In the genomic region with DNA sequence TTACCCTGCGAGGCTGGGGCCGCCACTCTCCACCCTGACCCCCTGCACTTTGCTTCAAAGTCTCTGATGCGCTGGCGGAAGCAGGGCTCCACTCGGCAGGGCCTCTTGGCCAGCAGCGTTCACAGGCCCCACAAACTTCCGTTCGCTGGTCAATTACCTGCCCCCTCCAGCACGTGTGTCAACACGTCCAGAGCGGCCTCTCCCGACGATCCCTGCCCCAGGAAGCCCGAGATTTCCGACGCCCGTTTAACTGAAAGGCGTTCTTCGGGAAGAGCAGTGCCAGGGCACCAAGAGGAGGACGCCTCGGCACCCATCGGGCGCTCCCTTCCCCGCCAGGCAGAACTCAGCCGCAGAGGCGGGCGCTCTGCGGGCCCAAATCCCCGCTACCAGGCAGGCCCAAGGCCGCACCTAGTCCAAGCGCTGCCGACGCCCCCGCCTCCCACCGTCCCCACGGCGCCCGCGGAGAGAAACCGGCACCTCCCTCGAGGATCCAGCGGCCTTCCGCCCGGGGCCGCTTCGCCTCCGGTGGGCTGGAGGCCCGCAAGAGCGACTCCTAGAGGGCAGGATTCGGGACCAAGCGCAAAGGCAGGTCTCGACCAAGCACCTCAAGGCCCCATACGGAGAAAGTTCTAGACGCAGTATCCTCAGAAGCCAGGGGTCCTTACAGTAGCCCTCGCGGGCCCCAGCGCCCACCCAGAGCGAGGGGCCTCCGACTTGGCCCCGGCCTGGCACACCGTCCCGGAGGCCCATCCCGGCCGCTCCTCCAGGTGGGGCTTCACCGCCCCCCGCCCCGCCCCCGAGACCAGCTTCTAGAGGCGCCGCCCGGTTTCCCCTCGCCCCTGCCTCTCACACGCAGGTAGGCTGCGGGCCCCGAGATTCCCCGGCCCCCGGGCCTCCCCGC, we compare ENCODE assay signal across 1 cellular context.
TF ChIP-seq lines count a peak whose summit lies in the region.

No MANE protein-coding gene starts in this region.

TF ChIP-seq in K562, 482 proteins besides CTCF, POLR2A, EP300 and RAD21 (continued from another document and continues in another):
- TF ChIP-seq, protein P1, sequence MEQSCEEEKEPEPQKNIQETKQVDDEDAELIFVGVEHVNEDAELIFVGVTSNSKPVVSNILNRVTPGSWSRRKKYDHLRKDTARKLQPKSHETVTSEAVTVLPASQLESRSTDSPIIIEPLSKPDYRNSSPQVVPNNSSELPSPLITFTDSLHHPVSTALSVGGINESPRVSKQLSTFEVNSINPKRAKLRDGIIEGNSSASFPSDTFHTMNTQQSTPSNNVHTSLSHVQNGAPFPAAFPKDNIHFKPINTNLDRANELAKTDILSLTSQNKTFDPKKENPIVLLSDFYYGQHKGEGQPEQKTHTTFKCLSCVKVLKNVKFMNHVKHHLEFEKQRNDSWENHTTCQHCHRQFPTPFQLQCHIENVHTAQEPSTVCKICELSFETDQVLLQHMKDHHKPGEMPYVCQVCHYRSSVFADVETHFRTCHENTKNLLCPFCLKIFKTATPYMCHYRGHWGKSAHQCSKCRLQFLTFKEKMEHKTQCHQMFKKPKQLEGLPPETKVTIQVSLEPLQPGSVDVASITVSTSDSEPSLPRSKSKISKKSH (CRISPR knock-in tag; IDR thresholded peaks at IDR 0.05) = no peak
- TF ChIP-seq ETS2 (tag; IDR thresholded peaks at IDR 0.05; ENCODE audit: borderline replicate concordance, poor library complexity, severe bottlenecking) = no peak
- peak; percentile 53; the same call in 1 of the 2 replicates for TF ChIP-seq EP400 (IDR thresholded peaks at IDR 0.05)
- no peak for TF ChIP-seq TBL1XR1 (IDR thresholded peaks at IDR 0.05; ENCODE audit: low read length in 2 of 2)
- TF ChIP-seq HMG20B (CRISPR knock-in tag; IDR thresholded peaks at IDR 0.05) = no peak
- TF ChIP-seq SNIP1 (IDR thresholded peaks at IDR 0.05; ENCODE audit: low read depth) = no peak
- no peak for TF ChIP-seq CREB3 (tag; conservative IDR thresholded peaks at IDR 0.05; ENCODE audit: low read depth)
- TF ChIP-seq, protein P2, sequence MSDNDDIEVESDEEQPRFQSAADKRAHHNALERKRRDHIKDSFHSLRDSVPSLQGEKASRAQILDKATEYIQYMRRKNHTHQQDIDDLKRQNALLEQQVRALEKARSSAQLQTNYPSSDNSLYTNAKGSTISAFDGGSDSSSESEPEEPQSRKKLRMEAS (CRISPR knock-in tag; IDR thresholded peaks at IDR 0.05) = peak; percentile 25; the same call in 1 of the 2 replicates
- TF ChIP-seq NUFIP1 (IDR thresholded peaks at IDR 0.05; ENCODE audit: partially characterized antibody) = no peak
- TF ChIP-seq IFI16 (CRISPR knock-in tag; IDR thresholded peaks at IDR 0.05) = no peak
- TF ChIP-seq, protein P3, sequence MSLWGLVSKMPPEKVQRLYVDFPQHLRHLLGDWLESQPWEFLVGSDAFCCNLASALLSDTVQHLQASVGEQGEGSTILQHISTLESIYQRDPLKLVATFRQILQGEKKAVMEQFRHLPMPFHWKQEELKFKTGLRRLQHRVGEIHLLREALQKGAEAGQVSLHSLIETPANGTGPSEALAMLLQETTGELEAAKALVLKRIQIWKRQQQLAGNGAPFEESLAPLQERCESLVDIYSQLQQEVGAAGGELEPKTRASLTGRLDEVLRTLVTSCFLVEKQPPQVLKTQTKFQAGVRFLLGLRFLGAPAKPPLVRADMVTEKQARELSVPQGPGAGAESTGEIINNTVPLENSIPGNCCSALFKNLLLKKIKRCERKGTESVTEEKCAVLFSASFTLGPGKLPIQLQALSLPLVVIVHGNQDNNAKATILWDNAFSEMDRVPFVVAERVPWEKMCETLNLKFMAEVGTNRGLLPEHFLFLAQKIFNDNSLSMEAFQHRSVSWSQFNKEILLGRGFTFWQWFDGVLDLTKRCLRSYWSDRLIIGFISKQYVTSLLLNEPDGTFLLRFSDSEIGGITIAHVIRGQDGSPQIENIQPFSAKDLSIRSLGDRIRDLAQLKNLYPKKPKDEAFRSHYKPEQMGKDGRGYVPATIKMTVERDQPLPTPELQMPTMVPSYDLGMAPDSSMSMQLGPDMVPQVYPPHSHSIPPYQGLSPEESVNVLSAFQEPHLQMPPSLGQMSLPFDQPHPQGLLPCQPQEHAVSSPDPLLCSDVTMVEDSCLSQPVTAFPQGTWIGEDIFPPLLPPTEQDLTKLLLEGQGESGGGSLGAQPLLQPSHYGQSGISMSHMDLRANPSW (CRISPR knock-in tag; IDR thresholded peaks at IDR 0.05) = no peak
- no peak for TF ChIP-seq ZKSCAN8 (CRISPR knock-in tag; IDR thresholded peaks at IDR 0.05)
- no peak for TF ChIP-seq FOS (IDR thresholded peaks at IDR 0.05; ENCODE audit: extremely low read depth, insufficient read length)
- TF ChIP-seq SREBF2 (CRISPR knock-in tag; IDR thresholded peaks at IDR 0.05) = no peak
- no peak for TF ChIP-seq PRDM10 (IDR thresholded peaks at IDR 0.05; ENCODE audit: partially characterized antibody)
- TF ChIP-seq, protein P4, sequence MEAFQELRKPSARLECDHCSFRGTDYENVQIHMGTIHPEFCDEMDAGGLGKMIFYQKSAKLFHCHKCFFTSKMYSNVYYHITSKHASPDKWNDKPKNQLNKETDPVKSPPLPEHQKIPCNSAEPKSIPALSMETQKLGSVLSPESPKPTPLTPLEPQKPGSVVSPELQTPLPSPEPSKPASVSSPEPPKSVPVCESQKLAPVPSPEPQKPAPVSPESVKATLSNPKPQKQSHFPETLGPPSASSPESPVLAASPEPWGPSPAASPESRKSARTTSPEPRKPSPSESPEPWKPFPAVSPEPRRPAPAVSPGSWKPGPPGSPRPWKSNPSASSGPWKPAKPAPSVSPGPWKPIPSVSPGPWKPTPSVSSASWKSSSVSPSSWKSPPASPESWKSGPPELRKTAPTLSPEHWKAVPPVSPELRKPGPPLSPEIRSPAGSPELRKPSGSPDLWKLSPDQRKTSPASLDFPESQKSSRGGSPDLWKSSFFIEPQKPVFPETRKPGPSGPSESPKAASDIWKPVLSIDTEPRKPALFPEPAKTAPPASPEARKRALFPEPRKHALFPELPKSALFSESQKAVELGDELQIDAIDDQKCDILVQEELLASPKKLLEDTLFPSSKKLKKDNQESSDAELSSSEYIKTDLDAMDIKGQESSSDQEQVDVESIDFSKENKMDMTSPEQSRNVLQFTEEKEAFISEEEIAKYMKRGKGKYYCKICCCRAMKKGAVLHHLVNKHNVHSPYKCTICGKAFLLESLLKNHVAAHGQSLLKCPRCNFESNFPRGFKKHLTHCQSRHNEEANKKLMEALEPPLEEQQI (IDR thresholded peaks at IDR 0.05) = no peak
- no peak for TF ChIP-seq MBD2 (IDR thresholded peaks at IDR 0.05; ENCODE audit: borderline replicate concordance, low read depth)
- TF ChIP-seq GTF2E2 (tag; IDR thresholded peaks at IDR 0.05) = no peak
- no peak for TF ChIP-seq NFYB (IDR thresholded peaks at IDR 0.05; ENCODE audit: extremely low read depth, insufficient read length)
- TF ChIP-seq MITF (IDR thresholded peaks at IDR 0.05) = no peak
- TF ChIP-seq CHD1 (IDR thresholded peaks at IDR 0.05; ENCODE audit: low read length) = no peak
- TF ChIP-seq TAF1 (IDR thresholded peaks at IDR 0.05; ENCODE audit: control insufficient read depth, extremely low read depth, insufficient read depth, low read length, severe bottlenecking) = no peak
- TF ChIP-seq, protein P5, sequence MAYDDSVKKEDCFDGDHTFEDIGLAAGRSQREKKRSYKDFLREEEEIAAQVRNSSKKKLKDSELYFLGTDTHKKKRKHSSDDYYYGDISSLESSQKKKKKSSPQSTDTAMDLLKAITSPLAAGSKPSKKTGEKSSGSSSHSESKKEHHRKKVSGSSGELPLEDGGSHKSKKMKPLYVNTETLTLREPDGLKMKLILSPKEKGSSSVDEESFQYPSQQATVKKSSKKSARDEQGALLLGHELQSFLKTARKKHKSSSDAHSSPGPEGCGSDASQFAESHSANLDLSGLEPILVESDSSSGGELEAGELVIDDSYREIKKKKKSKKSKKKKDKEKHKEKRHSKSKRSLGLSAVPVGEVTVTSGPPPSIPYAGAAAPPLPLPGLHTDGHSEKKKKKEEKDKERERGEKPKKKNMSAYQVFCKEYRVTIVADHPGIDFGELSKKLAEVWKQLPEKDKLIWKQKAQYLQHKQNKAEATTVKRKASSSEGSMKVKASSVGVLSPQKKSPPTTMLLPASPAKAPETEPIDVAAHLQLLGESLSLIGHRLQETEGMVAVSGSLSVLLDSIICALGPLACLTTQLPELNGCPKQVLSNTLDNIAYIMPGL (CRISPR knock-in tag; IDR thresholded peaks at IDR 0.05) = no peak
- no peak for TF ChIP-seq HNRNPH1 (optimal IDR thresholded peaks at IDR 0.05; ENCODE audit: low read depth, low read length)
- TF ChIP-seq OTX1 (CRISPR knock-in tag; IDR thresholded peaks at IDR 0.05) = no peak
- TF ChIP-seq SAP30 (IDR thresholded peaks at IDR 0.05; ENCODE audit: borderline replicate concordance, insufficient read depth, low read depth, low read length, poor library complexity, severe bottlenecking) = peak; percentile 50
- TF ChIP-seq NCOA1 (IDR thresholded peaks at IDR 0.05; ENCODE audit: low read depth) = no peak
- no peak for TF ChIP-seq RNF2 (IDR thresholded peaks at IDR 0.05)
- TF ChIP-seq NRF1 (conservative IDR thresholded peaks at IDR 0.05 in 1 of 2, IDR thresholded peaks at IDR 0.05 in 1 of 2) = 0 out of 4 replicates have a peak, but pooled peaks of 1 of the 2 experiments have one; percentile 16
- TF ChIP-seq ZNF75A (CRISPR knock-in tag; IDR thresholded peaks at IDR 0.05) = no peak
- TF ChIP-seq ZBTB7A (IDR thresholded peaks at IDR 0.05; ENCODE audit: borderline replicate concordance, control insufficient read depth, low read depth, low read length) = peak; percentile 55
- TF ChIP-seq, protein P6, sequence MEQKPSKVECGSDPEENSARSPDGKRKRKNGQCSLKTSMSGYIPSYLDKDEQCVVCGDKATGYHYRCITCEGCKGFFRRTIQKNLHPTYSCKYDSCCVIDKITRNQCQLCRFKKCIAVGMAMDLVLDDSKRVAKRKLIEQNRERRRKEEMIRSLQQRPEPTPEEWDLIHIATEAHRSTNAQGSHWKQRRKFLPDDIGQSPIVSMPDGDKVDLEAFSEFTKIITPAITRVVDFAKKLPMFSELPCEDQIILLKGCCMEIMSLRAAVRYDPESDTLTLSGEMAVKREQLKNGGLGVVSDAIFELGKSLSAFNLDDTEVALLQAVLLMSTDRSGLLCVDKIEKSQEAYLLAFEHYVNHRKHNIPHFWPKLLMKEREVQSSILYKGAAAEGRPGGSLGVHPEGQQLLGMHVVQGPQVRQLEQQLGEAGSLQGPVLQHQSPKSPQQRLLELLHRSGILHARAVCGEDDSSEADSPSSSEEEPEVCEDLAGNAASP (IDR thresholded peaks at IDR 0.05) = no peak
- TF ChIP-seq LEF1 (IDR thresholded peaks at IDR 0.05) = no peak
- TF ChIP-seq ZNF224 (CRISPR knock-in tag; IDR thresholded peaks at IDR 0.05) = no peak
